In the genomic region with DNA sequence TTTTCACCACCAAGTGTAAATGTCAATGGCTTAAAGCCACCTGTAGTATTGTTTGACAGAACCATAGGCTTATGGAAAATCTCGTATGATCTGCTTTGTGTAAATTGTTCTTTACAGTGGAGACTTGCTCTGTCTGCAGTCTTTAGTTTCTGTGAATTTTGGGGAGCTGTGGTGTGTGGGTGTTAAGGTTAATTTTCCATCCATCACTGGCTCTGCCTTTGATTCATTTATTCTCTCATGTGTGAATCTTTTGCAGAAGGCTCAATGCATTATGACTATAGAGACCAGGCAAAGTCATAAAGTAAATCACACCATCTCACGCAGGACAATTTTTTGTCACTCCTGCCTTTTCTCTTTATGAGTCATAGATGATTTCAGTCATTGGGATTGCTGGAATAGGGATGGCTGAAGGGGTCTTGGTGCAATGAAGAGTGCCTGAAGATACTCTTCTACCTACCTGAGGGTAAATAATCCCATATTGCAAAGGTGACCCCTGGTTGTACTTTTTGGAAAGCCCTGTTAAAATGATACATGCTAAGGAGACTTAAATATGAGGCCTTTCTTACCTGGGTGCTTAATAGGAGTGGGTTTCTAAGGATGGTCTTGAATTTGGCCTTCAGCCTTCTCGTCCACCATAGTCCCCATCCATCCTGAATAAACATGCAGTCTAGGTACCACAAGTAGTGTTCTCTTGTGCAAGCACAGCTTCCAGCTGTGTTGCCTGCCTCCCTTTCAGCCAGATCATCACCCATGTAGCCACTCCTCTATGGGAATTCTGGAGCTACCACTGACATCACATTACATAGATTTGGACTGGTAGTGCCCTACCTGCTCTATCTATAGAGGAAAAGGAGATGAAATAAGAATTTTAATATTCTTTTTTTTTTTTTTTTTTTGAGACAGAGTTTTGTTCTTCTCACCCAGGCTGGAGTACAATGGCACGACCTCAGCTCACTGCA, we compare ENCODE assay signal across 1 cellular context.
TF ChIP-seq lines count a peak whose summit lies in the region.

No MANE protein-coding gene starts in this region.

TF ChIP-seq in HepG2, 621 proteins besides CTCF, POLR2A, EP300 and RAD21 (continues in another document):
- no peak for TF ChIP-seq YEATS4 (CRISPR knock-in tag; IDR thresholded peaks at IDR 0.05; ENCODE audit: borderline replicate concordance)
- TF ChIP-seq RBM22 (optimal IDR thresholded peaks at IDR 0.05; ENCODE audit: low read length), result peak; percentile 92
- TF ChIP-seq ATF2 (CRISPR knock-in tag; IDR thresholded peaks at IDR 0.05), result no peak
- TF ChIP-seq ZSCAN12 (CRISPR knock-in tag; IDR thresholded peaks at IDR 0.05), result no peak
- no peak for TF ChIP-seq KLF9 (CRISPR knock-in tag; IDR thresholded peaks at IDR 0.05; ENCODE audit: low read depth)
- TF ChIP-seq, protein P1, sequence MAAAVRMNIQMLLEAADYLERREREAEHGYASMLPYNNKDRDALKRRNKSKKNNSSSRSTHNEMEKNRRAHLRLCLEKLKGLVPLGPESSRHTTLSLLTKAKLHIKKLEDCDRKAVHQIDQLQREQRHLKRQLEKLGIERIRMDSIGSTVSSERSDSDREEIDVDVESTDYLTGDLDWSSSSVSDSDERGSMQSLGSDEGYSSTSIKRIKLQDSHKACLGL (CRISPR knock-in tag; IDR thresholded peaks at IDR 0.05), result no peak
- no peak for TF ChIP-seq ZNF597 (CRISPR knock-in tag; IDR thresholded peaks at IDR 0.05)
- no peak for TF ChIP-seq HNRNPL (IDR thresholded peaks at IDR 0.05; ENCODE audit: low read depth, low read length)
- TF ChIP-seq, protein P2, sequence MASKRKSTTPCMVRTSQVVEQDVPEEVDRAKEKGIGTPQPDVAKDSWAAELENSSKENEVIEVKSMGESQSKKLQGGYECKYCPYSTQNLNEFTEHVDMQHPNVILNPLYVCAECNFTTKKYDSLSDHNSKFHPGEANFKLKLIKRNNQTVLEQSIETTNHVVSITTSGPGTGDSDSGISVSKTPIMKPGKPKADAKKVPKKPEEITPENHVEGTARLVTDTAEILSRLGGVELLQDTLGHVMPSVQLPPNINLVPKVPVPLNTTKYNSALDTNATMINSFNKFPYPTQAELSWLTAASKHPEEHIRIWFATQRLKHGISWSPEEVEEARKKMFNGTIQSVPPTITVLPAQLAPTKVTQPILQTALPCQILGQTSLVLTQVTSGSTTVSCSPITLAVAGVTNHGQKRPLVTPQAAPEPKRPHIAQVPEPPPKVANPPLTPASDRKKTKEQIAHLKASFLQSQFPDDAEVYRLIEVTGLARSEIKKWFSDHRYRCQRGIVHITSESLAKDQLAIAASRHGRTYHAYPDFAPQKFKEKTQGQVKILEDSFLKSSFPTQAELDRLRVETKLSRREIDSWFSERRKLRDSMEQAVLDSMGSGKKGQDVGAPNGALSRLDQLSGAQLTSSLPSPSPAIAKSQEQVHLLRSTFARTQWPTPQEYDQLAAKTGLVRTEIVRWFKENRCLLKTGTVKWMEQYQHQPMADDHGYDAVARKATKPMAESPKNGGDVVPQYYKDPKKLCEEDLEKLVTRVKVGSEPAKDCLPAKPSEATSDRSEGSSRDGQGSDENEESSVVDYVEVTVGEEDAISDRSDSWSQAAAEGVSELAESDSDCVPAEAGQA (IDR thresholded peaks at IDR 0.05; ENCODE audit: low read depth), result no peak
- TF ChIP-seq, protein P2 (CRISPR knock-in tag; IDR thresholded peaks at IDR 0.05; ENCODE audit: borderline replicate concordance), result no peak
- TF ChIP-seq GATA4 (IDR thresholded peaks at IDR 0.05; ENCODE audit: borderline replicate concordance, low read depth), result no peak
- no peak for TF ChIP-seq FOXO1 (CRISPR knock-in tag; IDR thresholded peaks at IDR 0.05)
- TF ChIP-seq POLR2G (IDR thresholded peaks at IDR 0.05; ENCODE audit: low read depth, low read length), result peak; percentile 48
- no peak for TF ChIP-seq ZNF44 (CRISPR knock-in tag; IDR thresholded peaks at IDR 0.05)
- TF ChIP-seq, protein P3, sequence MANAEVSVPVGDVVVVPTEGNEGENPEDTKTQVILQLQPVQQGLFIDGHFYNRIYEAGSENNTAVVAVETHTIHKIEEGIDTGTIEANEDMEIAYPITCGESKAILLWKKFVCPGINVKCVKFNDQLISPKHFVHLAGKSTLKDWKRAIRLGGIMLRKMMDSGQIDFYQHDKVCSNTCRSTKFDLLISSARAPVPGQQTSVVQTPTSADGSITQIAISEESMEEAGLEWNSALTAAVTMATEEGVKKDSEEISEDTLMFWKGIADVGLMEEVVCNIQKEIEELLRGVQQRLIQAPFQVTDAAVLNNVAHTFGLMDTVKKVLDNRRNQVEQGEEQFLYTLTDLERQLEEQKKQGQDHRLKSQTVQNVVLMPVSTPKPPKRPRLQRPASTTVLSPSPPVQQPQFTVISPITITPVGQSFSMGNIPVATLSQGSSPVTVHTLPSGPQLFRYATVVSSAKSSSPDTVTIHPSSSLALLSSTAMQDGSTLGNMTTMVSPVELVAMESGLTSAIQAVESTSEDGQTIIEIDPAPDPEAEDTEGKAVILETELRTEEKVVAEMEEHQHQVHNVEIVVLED (CRISPR knock-in tag; IDR thresholded peaks at IDR 0.05; ENCODE audit: borderline replicate concordance), result no peak
- TF ChIP-seq MTA1 (CRISPR knock-in tag; IDR thresholded peaks at IDR 0.05; ENCODE audit: borderline replicate concordance), result no peak
- TF ChIP-seq SRY (CRISPR knock-in tag; IDR thresholded peaks at IDR 0.05), result no peak
- TF ChIP-seq AGO2 (optimal IDR thresholded peaks at IDR 0.05; ENCODE audit: low read depth, low read length), result peak; percentile 35
- TF ChIP-seq ZNF891 (CRISPR knock-in tag; IDR thresholded peaks at IDR 0.05), result no peak
- TF ChIP-seq SETDB1 (CRISPR knock-in tag; IDR thresholded peaks at IDR 0.05; ENCODE audit: borderline replicate concordance), result no peak
- no peak for TF ChIP-seq RXRB (CRISPR knock-in tag; IDR thresholded peaks at IDR 0.05; ENCODE audit: borderline replicate concordance)
- TF ChIP-seq TGIF2 (CRISPR knock-in tag; IDR thresholded peaks at IDR 0.05), result 0 out of 2 replicates have a peak, but pooled peaks have one; percentile 32
- no peak for TF ChIP-seq HDAC2 (CRISPR knock-in tag; IDR thresholded peaks at IDR 0.05)
- TF ChIP-seq AFF4 (CRISPR knock-in tag; IDR thresholded peaks at IDR 0.05), result 0 out of 2 replicates have a peak, but pooled peaks have one; percentile 44
- no peak for TF ChIP-seq MZF1 (CRISPR knock-in tag; IDR thresholded peaks at IDR 0.05; ENCODE audit: borderline replicate concordance)
- no peak for TF ChIP-seq FOXA1 (IDR thresholded peaks at IDR 0.05)
- TF ChIP-seq FOXA1 (CRISPR knock-in tag; IDR thresholded peaks at IDR 0.05), result peak; percentile 48; the same call in 1 of the 2 replicates
- TF ChIP-seq ZNF337 (CRISPR knock-in tag; IDR thresholded peaks at IDR 0.05; ENCODE audit: borderline replicate concordance, low read depth), result no peak
- TF ChIP-seq, protein P4, sequence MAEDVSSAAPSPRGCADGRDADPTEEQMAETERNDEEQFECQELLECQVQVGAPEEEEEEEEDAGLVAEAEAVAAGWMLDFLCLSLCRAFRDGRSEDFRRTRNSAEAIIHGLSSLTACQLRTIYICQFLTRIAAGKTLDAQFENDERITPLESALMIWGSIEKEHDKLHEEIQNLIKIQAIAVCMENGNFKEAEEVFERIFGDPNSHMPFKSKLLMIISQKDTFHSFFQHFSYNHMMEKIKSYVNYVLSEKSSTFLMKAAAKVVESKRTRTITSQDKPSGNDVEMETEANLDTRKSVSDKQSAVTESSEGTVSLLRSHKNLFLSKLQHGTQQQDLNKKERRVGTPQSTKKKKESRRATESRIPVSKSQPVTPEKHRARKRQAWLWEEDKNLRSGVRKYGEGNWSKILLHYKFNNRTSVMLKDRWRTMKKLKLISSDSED (CRISPR knock-in tag; IDR thresholded peaks at IDR 0.05), result no peak
- TF ChIP-seq SP140L (CRISPR knock-in tag; IDR thresholded peaks at IDR 0.05; ENCODE audit: borderline replicate concordance), result no peak
- TF ChIP-seq TBX3 (IDR thresholded peaks at IDR 0.05; ENCODE audit: borderline replicate concordance), result no peak
- no peak for TF ChIP-seq ZNF569 (CRISPR knock-in tag; IDR thresholded peaks at IDR 0.05; ENCODE audit: borderline replicate concordance)
- no peak; the same call in 1 of the 2 replicates for TF ChIP-seq TFAP4 (IDR thresholded peaks at IDR 0.05; ENCODE audit: borderline replicate concordance, low read depth)
- TF ChIP-seq RAD51 (IDR thresholded peaks at IDR 0.05; ENCODE audit: borderline replicate concordance), result no peak
- TF ChIP-seq, protein P5, sequence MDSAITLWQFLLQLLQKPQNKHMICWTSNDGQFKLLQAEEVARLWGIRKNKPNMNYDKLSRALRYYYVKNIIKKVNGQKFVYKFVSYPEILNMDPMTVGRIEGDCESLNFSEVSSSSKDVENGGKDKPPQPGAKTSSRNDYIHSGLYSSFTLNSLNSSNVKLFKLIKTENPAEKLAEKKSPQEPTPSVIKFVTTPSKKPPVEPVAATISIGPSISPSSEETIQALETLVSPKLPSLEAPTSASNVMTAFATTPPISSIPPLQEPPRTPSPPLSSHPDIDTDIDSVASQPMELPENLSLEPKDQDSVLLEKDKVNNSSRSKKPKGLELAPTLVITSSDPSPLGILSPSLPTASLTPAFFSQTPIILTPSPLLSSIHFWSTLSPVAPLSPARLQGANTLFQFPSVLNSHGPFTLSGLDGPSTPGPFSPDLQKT (CRISPR knock-in tag; IDR thresholded peaks at IDR 0.05; ENCODE audit: borderline replicate concordance), result no peak
- TF ChIP-seq CEBPB (IDR thresholded peaks at IDR 0.05; ENCODE audit: borderline replicate concordance, low read depth, low read length), result peak; percentile 24; the same call in 1 of the 2 replicates
- no peak for TF ChIP-seq SYNCRIP (IDR thresholded peaks at IDR 0.05; ENCODE audit: insufficient read depth, low read depth, low read length)
- TF ChIP-seq ZNF33B (CRISPR knock-in tag; IDR thresholded peaks at IDR 0.05), result no peak
- no peak for TF ChIP-seq PITX1 (CRISPR knock-in tag; IDR thresholded peaks at IDR 0.05)
